Comparison of ENCODE assay signal across 8 cellular contexts in the genomic region with DNA sequence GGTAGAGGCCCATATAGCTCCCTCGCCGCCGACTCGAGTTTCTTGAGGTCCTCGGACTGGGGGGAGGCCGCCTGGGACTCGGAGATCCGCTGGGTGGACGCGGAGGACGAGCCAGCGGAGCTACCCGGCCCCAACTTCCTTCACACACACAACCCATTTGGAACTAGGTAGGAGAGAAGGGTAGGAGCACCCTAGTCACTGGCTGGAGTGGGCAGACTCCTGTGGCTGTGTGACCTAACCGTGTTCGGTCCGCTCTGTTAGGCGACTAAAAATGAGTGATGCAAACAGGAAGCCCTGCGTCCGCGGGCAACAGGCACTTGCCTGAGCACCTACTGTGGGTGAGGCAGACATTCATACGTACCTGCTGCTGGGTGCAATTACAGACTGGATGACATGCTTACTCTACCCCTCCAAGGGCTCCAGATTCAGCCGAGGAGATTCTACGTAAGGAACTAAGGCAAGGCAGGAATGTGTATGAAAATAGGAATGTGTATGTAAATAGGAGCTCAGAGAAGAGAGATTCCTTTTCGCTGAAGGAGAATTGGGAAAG. TPM values are rescaled to one million over a fixed set of nuclear protein-coding genes. Genes with fewer than 3 reads are reported as not detected.
DNase-seq lines count a peak whose midpoint lies in the region; ATAC-seq lines count a peak whose summit lies in the region.

No MANE protein-coding gene starts in this region.

- H3K9me3 ChIP-seq in mesenchymal stem cell (ENCODE audit: control insufficient read depth, low read length), result no peaks in the 10 kb centered on the region

- peak overlapping the region; percentile 87 to 96 (median 95) for H3K27ac Mint-ChIP-seq in IgD-negative memory B cell
- H3K27ac Mint-ChIP-seq in T-helper 2 cell treated with Interferon-gamma antibody and Interleukin-4, amounts not matched to agents 5 μg/mL and 100 μg/mL, for 36 hours, result peak overlapping the region; percentile 80
- H3K27ac Mint-ChIP-seq in central memory CD8-positive, alpha-beta T cell (ENCODE audit: low read depth), result peak overlapping the region; percentile 92
- H3K27ac Mint-ChIP-seq in stimulated activated naive B cell treated with anti-CD40 and anti-IgM and Interleukin-4, amounts not matched to agents 10 μg/mL and 1 μg/mL and 100 μg/mL, for 72 hours, result peak overlapping the region; percentile 97

- peak overlapping the region; percentile 96 for H3K27ac ChIP-seq in mesenchymal stem cell (ENCODE audit: low read length, poor library complexity, severe bottlenecking)

- H3K27me3 ChIP-seq in mesenchymal stem cell (ENCODE audit: control insufficient read depth in 1 of 2, insufficient read depth in 1 of 2, low read length in 2 of 2), result no peaks in the 10 kb centered on the region

- peak overlapping the region; percentile 71 to 83 for H3K4ac ChIP-seq in mesenchymal stem cell (ENCODE audit: low read depth in 1 of 2, low read length in 2 of 2)

- peak overlapping the region; percentile 77 for H2BK5ac ChIP-seq in mesenchymal stem cell (ENCODE audit: low read depth, low read length, poor library complexity, severe bottlenecking)

- peaks cover 0 to 4% of the 10 kb centered on the region in 2 experiments for H3K36me3 ChIP-seq in mesenchymal stem cell (ENCODE audit: control insufficient read depth in 1 of 2, insufficient read depth in 2 of 2, low read depth in 1 of 2, low read length in 2 of 2)

- H3K9me3 Mint-ChIP-seq in IgD-negative memory B cell, result no peaks in the 10 kb centered on the region
- H3K9me3 Mint-ChIP-seq in T-helper 2 cell treated with Interferon-gamma antibody and Interleukin-4, amounts not matched to agents 5 μg/mL and 100 μg/mL, for 36 hours, result no peaks in the 10 kb centered on the region
- H3K9me3 Mint-ChIP-seq in central memory CD8-positive, alpha-beta T cell, result no peaks in the 10 kb centered on the region
- H3K9me3 Mint-ChIP-seq in stimulated activated naive B cell treated with anti-CD40 and anti-IgM and Interleukin-4, amounts not matched to agents 10 μg/mL and 1 μg/mL and 100 μg/mL, for 72 hours, result no peaks in the 10 kb centered on the region

- DNase-seq in Daoy (ENCODE audit: low read depth), result peak; percentile 58
- DNase-seq in T-helper 2 cell treated with Interferon-gamma antibody and Interleukin-4, amounts not matched to agents 5 μg/mL and 100 μg/mL, for 36 hours (ENCODE audit: low spot score), result peak; percentile 63
- no peak for DNase-seq in central memory CD8-positive, alpha-beta T cell (ENCODE audit: low spot score in 2 of 2)
- DNase-seq in mesenchymal stem cell, result peak; percentile 65
- peak; percentile 52 for DNase-seq in stimulated activated naive B cell treated with anti-CD40 and anti-IgM and Interleukin-4, amounts not matched to agents 10 μg/mL and 1 μg/mL and 100 μg/mL, for 72 hours
- DNase-seq in GM19240 (ENCODE audit: insufficient read length, low spot score), result no peak
- DNase-seq in COLO829 (ENCODE audit: low spot score), result no peak

- peak overlapping the region; percentile 79 to 89 for H3K4me3 ChIP-seq in mesenchymal stem cell (ENCODE audit: insufficient read depth in 1 of 2, low read depth in 1 of 2, low read length in 2 of 2)

- peak overlapping the region; percentile 97 for H3K9ac ChIP-seq in mesenchymal stem cell (ENCODE audit: low read length)

- peaks cover 6% of the 10 kb centered on the region for H3K4me1 ChIP-seq in mesenchymal stem cell (ENCODE audit: control insufficient read depth, insufficient read depth, low read depth, low read length)

- H3K27me3 Mint-ChIP-seq in IgD-negative memory B cell, result no peaks in the 10 kb centered on the region
- no peaks in the 10 kb centered on the region for H3K27me3 Mint-ChIP-seq in T-helper 2 cell treated with Interferon-gamma antibody and Interleukin-4, amounts not matched to agents 5 μg/mL and 100 μg/mL, for 36 hours (ENCODE audit: low read depth)
- no peaks in the 10 kb centered on the region for H3K27me3 Mint-ChIP-seq in central memory CD8-positive, alpha-beta T cell
- no peaks in the 10 kb centered on the region for H3K27me3 Mint-ChIP-seq in stimulated activated naive B cell treated with anti-CD40 and anti-IgM and Interleukin-4, amounts not matched to agents 10 μg/mL and 1 μg/mL and 100 μg/mL, for 72 hours

- H3K79me1 ChIP-seq in mesenchymal stem cell (replicated peaks; ENCODE audit: low read length, poor library complexity, severe bottlenecking), result peaks cover 4% of the 10 kb centered on the region

- H2BK12ac ChIP-seq in mesenchymal stem cell (ENCODE audit: low read length in 2 of 2), result peak overlapping the region in 1 of 2 experiments; percentile 81

- H2AK5ac ChIP-seq in mesenchymal stem cell (ENCODE audit: low read length, severe bottlenecking), result no peak overlapping the region

- no peak overlapping the region for H2BK120ac ChIP-seq in mesenchymal stem cell (ENCODE audit: low read depth, low read length)

- peak overlapping the region in 1 of 2 experiments; percentile 94 for H3K14ac ChIP-seq in mesenchymal stem cell (ENCODE audit: low read length in 2 of 2)

- no peak overlapping the region for H2BK15ac ChIP-seq in mesenchymal stem cell (ENCODE audit: low read depth, poor library complexity, severe bottlenecking)

- ATAC-seq in central memory CD8-positive, alpha-beta T cell (replicated peaks; ENCODE audit: extremely low read depth, poor library complexity, severe bottlenecking), result no peak
- ATAC-seq in stimulated activated naive B cell treated with anti-CD40 and anti-IgM and Interleukin-4, amounts not matched to agents 10 μg/mL and 1 μg/mL and 100 μg/mL, for 72 hours (replicated peaks), result peak in 1 of 2 donors; percentile 1

- H2AFZ ChIP-seq in mesenchymal stem cell (ENCODE audit: low read depth, low read length), result peak overlapping the region; percentile 72

- H3K4me1 Mint-ChIP-seq in IgD-negative memory B cell, result peaks cover 7 to 18% (median 12%) of the 10 kb centered on the region in 3 donors
- H3K4me1 Mint-ChIP-seq in T-helper 2 cell treated with Interferon-gamma antibody and Interleukin-4, amounts not matched to agents 5 μg/mL and 100 μg/mL, for 36 hours (ENCODE audit: low read depth), result peaks cover 16% of the 10 kb centered on the region
- peaks cover 26% of the 10 kb centered on the region for H3K4me1 Mint-ChIP-seq in central memory CD8-positive, alpha-beta T cell
- H3K4me1 Mint-ChIP-seq in stimulated activated naive B cell treated with anti-CD40 and anti-IgM and Interleukin-4, amounts not matched to agents 10 μg/mL and 1 μg/mL and 100 μg/mL, for 72 hours, result peaks cover 7 to 28% of the 10 kb centered on the region in 2 donors

- peak overlapping the region in 1 of 2 experiments; percentile 76 for H3K23ac ChIP-seq in mesenchymal stem cell (ENCODE audit: low read length in 2 of 2)

- H4K8ac ChIP-seq in mesenchymal stem cell (ENCODE audit: low read length), result peak overlapping the region; percentile 79

- WGBS in mesenchymal stem cell, result 5% methylated on average over 17 of the region's 24 CpGs

- H3K4me3 Mint-ChIP-seq in IgD-negative memory B cell, result peak overlapping the region; percentile 92 to 95 (median 94)
- peak overlapping the region; percentile 84 for H3K4me3 Mint-ChIP-seq in T-helper 2 cell treated with Interferon-gamma antibody and Interleukin-4, amounts not matched to agents 5 μg/mL and 100 μg/mL, for 36 hours
- H3K4me3 Mint-ChIP-seq in central memory CD8-positive, alpha-beta T cell, result peak overlapping the region; percentile 97
- H3K4me3 Mint-ChIP-seq in stimulated activated naive B cell treated with anti-CD40 and anti-IgM and Interleukin-4, amounts not matched to agents 10 μg/mL and 1 μg/mL and 100 μg/mL, for 72 hours, result peak overlapping the region; percentile 97 to 98

- peak overlapping the region; percentile 83 for H3K4me2 ChIP-seq in mesenchymal stem cell (ENCODE audit: low read length, poor library complexity, severe bottlenecking)

- H3K18ac ChIP-seq in mesenchymal stem cell (ENCODE audit: low read depth in 1 of 2, low read length in 2 of 2), result peak overlapping the region; percentile 80 to 94

- H3K36me3 Mint-ChIP-seq in IgD-negative memory B cell, result no peaks in the 10 kb centered on the region
- peaks cover 3% of the 10 kb centered on the region for H3K36me3 Mint-ChIP-seq in T-helper 2 cell treated with Interferon-gamma antibody and Interleukin-4, amounts not matched to agents 5 μg/mL and 100 μg/mL, for 36 hours (ENCODE audit: low read depth)
- H3K36me3 Mint-ChIP-seq in central memory CD8-positive, alpha-beta T cell (ENCODE audit: insufficient read depth), result peaks cover 33% of the 10 kb centered on the region
- H3K36me3 Mint-ChIP-seq in stimulated activated naive B cell treated with anti-CD40 and anti-IgM and Interleukin-4, amounts not matched to agents 10 μg/mL and 1 μg/mL and 100 μg/mL, for 72 hours, result peaks cover 6 to 10% of the 10 kb centered on the region in 2 donors

- H4K91ac ChIP-seq in mesenchymal stem cell (ENCODE audit: low read length), result peak overlapping the region; percentile 31

RNA-seq across cellular contexts. Expression of a gene that starts 4.6 kb away (rescaled TPM):
- total RNA-seq in Daoy (2014; rRNA removed; shearing (Covaris generic)), result 16.8 and 20.6 TPM in 2 replicates
- polyA plus RNA-seq in IgD-negative memory B cell, result 15.9 TPM
- polyA plus RNA-seq in mesenchymal stem cell (2013, experiment 1 of 2), result 17.8 TPM
- 18.0 TPM for polyA plus RNA-seq in mesenchymal stem cell (2013, experiment 2 of 2)

Comparison
In these comparisons a context has a peak if more than half of its experiments do, and no peak if none do; other contexts are left out.
1. DNase-seq: peak in Daoy (single experiment), T-helper 2 cell treated with Interferon-gamma antibody and Interleukin-4, amounts not matched to agents 5 μg/mL and 100 μg/mL, for 36 hours (single experiment), mesenchymal stem cell (single experiment) and stimulated activated naive B cell treated with anti-CD40 and anti-IgM and Interleukin-4, amounts not matched to agents 10 μg/mL and 1 μg/mL and 100 μg/mL, for 72 hours (single experiment); none in central memory CD8-positive, alpha-beta T cell (0 of 2), GM19240 (single experiment) and COLO829 (single experiment).
2. Peak in every context shown above with its lines, with median percentiles within 50 percentile points of each other: H3K27ac Mint-ChIP-seq and H3K4me3 Mint-ChIP-seq.